Comparison of ENCODE assay signal across 2 cellular contexts in genomic region chr10:80697926-80698325, GRCh38.
TF ChIP-seq lines count a peak whose summit lies in the region.

No MANE protein-coding gene starts in this region.

TF ChIP-seq in GM23338, 12 proteins besides CTCF, POLR2A, EP300 and RAD21:
- TF ChIP-seq STAT1 (IDR thresholded peaks at IDR 0.05; ENCODE audit: unreplicated experiment): no peak
- TF ChIP-seq, protein P1, sequence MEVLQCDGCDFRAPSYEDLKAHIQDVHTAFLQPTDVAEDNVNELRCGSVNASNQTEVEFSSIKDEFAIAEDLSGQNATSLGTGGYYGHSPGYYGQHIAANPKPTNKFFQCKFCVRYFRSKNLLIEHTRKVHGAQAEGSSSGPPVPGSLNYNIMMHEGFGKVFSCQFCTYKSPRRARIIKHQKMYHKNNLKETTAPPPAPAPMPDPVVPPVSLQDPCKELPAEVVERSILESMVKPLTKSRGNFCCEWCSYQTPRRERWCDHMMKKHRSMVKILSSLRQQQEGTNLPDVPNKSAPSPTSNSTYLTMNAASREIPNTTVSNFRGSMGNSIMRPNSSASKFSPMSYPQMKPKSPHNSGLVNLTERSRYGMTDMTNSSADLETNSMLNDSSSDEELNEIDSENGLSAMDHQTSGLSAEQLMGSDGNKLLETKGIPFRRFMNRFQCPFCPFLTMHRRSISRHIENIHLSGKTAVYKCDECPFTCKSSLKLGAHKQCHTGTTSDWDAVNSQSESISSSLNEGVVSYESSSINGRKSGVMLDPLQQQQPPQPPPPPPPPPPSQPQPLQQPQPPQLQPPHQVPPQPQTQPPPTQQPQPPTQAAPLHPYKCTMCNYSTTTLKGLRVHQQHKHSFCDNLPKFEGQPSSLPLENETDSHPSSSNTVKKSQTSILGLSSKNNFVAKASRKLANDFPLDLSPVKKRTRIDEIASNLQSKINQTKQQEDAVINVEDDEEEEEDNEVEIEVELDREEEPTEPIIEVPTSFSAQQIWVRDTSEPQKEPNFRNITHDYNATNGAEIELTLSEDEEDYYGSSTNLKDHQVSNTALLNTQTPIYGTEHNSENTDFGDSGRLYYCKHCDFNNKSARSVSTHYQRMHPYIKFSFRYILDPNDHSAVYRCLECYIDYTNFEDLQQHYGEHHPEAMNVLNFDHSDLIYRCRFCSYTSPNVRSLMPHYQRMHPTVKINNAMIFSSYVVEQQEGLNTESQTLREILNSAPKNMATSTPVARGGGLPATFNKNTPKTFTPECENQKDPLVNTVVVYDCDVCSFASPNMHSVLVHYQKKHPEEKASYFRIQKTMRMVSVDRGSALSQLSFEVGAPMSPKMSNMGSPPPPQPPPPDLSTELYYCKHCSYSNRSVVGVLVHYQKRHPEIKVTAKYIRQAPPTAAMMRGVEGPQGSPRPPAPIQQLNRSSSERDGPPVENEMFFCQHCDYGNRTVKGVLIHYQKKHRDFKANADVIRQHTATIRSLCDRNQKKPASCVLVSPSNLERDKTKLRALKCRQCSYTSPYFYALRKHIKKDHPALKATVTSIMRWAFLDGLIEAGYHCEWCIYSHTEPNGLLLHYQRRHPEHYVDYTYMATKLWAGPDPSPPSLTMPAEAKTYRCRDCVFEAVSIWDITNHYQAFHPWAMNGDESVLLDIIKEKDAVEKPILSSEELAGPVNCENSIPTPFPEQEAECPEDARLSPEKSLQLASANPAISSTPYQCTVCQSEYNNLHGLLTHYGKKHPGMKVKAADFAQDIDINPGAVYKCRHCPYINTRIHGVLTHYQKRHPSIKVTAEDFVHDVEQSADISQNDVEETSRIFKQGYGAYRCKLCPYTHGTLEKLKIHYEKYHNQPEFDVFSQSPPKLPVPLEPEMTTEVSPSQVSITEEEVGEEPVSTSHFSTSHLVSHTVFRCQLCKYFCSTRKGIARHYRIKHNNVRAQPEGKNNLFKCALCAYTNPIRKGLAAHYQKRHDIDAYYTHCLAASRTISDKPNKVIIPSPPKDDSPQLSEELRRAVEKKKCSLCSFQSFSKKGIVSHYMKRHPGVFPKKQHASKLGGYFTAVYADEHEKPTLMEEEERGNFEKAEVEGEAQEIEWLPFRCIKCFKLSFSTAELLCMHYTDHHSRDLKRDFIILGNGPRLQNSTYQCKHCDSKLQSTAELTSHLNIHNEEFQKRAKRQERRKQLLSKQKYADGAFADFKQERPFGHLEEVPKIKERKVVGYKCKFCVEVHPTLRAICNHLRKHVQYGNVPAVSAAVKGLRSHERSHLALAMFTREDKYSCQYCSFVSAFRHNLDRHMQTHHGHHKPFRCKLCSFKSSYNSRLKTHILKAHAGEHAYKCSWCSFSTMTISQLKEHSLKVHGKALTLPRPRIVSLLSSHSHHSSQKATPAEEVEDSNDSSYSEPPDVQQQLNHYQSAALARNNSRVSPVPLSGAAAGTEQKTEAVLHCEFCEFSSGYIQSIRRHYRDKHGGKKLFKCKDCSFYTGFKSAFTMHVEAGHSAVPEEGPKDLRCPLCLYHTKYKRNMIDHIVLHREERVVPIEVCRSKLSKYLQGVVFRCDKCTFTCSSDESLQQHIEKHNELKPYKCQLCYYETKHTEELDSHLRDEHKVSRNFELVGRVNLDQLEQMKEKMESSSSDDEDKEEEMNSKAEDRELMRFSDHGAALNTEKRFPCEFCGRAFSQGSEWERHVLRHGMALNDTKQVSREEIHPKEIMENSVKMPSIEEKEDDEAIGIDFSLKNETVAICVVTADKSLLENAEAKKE (CRISPR knock-in tag; IDR thresholded peaks at IDR 0.05): no peak
- no peak for TF ChIP-seq NANOG (IDR thresholded peaks at IDR 0.05; ENCODE audit: borderline replicate concordance)
- no peak for TF ChIP-seq EZH2 (IDR thresholded peaks at IDR 0.05; ENCODE audit: low read depth, unreplicated experiment)
- TF ChIP-seq, protein P2, sequence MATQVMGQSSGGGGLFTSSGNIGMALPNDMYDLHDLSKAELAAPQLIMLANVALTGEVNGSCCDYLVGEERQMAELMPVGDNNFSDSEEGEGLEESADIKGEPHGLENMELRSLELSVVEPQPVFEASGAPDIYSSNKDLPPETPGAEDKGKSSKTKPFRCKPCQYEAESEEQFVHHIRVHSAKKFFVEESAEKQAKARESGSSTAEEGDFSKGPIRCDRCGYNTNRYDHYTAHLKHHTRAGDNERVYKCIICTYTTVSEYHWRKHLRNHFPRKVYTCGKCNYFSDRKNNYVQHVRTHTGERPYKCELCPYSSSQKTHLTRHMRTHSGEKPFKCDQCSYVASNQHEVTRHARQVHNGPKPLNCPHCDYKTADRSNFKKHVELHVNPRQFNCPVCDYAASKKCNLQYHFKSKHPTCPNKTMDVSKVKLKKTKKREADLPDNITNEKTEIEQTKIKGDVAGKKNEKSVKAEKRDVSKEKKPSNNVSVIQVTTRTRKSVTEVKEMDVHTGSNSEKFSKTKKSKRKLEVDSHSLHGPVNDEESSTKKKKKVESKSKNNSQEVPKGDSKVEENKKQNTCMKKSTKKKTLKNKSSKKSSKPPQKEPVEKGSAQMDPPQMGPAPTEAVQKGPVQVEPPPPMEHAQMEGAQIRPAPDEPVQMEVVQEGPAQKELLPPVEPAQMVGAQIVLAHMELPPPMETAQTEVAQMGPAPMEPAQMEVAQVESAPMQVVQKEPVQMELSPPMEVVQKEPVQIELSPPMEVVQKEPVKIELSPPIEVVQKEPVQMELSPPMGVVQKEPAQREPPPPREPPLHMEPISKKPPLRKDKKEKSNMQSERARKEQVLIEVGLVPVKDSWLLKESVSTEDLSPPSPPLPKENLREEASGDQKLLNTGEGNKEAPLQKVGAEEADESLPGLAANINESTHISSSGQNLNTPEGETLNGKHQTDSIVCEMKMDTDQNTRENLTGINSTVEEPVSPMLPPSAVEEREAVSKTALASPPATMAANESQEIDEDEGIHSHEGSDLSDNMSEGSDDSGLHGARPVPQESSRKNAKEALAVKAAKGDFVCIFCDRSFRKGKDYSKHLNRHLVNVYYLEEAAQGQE (IDR thresholded peaks at IDR 0.05; ENCODE audit: unreplicated experiment): no peak
- no peak for TF ChIP-seq JUNB (IDR thresholded peaks at IDR 0.05; ENCODE audit: unreplicated experiment)

TF ChIP-seq in H1, 55 proteins besides CTCF, POLR2A, EP300 and RAD21:
- TF ChIP-seq HDAC2 (IDR thresholded peaks at IDR 0.05; ENCODE audit: borderline replicate concordance in 1 of 2, low read depth in 2 of 2, low read length in 2 of 2) (no peak), EZH2 (IDR thresholded peaks at IDR 0.05; ENCODE audit: low read depth, low read length, severe bottlenecking) (no peak), YY1 (IDR thresholded peaks at IDR 0.05; ENCODE audit: low read depth, low read length) (no peak), PHF8 (conservative IDR thresholded peaks at IDR 0.05; ENCODE audit: low read depth, low read length) (no peak), KDM4A (IDR thresholded peaks at IDR 0.05; ENCODE audit: low read depth, low read length, severe bottlenecking) (no peak), SIN3A (conservative IDR thresholded peaks at IDR 0.05 in 1 of 2, IDR thresholded peaks at IDR 0.05 in 1 of 2; ENCODE audit: low read depth in 1 of 2, low read length in 2 of 2) (no peak)
- TF ChIP-seq, protein P3, sequence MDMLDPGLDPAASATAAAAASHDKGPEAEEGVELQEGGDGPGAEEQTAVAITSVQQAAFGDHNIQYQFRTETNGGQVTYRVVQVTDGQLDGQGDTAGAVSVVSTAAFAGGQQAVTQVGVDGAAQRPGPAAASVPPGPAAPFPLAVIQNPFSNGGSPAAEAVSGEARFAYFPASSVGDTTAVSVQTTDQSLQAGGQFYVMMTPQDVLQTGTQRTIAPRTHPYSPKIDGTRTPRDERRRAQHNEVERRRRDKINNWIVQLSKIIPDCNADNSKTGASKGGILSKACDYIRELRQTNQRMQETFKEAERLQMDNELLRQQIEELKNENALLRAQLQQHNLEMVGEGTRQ (IDR thresholded peaks at IDR 0.05; ENCODE audit: low read length): no peak
- TF ChIP-seq, protein P4, sequence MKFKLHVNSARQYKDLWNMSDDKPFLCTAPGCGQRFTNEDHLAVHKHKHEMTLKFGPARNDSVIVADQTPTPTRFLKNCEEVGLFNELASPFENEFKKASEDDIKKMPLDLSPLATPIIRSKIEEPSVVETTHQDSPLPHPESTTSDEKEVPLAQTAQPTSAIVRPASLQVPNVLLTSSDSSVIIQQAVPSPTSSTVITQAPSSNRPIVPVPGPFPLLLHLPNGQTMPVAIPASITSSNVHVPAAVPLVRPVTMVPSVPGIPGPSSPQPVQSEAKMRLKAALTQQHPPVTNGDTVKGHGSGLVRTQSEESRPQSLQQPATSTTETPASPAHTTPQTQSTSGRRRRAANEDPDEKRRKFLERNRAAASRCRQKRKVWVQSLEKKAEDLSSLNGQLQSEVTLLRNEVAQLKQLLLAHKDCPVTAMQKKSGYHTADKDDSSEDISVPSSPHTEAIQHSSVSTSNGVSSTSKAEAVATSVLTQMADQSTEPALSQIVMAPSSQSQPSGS (IDR thresholded peaks at IDR 0.05; ENCODE audit: low read length): no peak
TF ChIP-seq in H1: peak in this region for 0.
